ENCODE assay signal across 16 cellular contexts in genomic region chr6:45742591-45742990, GRCh38.
"Had no signal": no experiment of that assay in that cellular context is flagged by ENCODE, and none has a peak within 500 bp of the region (broad histone marks: within the 10 kb centered on the region; RNA-seq: fewer than 3 reads in every experiment).

No MANE protein-coding gene starts in this region.

- DNase-seq: effector memory CD4-positive, alpha-beta T cell; foreskin keratinocyte; immature natural killer cell; left lung; lower lobe of right lung; midbrain; posterior cingulate gyrus; stimulated activated CD4-positive, alpha-beta T cell treated with anti-CD3 and anti-CD28 coated beads, Interleukin-2, amount 100 ng/mL, for 48 hours; stimulated activated naive CD8-positive, alpha-beta T cell treated with anti-CD3 and anti-CD28 coated beads, Interleukin-15, Interleukin-2, amounts not matched to agents 100 U/mL and 50 U/mL, for 24 hours; thyroid gland; upper lobe of left lung had no signal

- ATAC-seq: foreskin keratinocyte; stimulated activated naive CD8-positive, alpha-beta T cell treated with anti-CD3 and anti-CD28 coated beads, Interleukin-15, Interleukin-2, amounts not matched to agents 100 U/mL and 50 U/mL, for 24 hours had no signal

- H3K9me3 ChIP-seq: neutrophil, suprapubic skin, thyroid gland had no signal

- FAIRE-seq: keratinocyte had no signal

- H3K4me2 ChIP-seq: smooth muscle cell had no signal

- H3K36me3 ChIP-seq: left lung, lower lobe of right lung, neutrophil, right atrium auricular region, suprapubic skin, thyroid gland, upper lobe of left lung had no signal

- H3K4me1 ChIP-seq: foreskin keratinocyte, right atrium auricular region had no signal

- H3K27me3 ChIP-seq: foreskin keratinocyte, left lung, neutrophil, right atrium auricular region, suprapubic skin, thyroid gland, upper lobe of left lung had no signal

- H3K4me3 ChIP-seq: left lung, lower lobe of right lung, right atrium auricular region, smooth muscle cell, suprapubic skin, thyroid gland, upper lobe of left lung had no signal

- H3K27ac ChIP-seq: foreskin keratinocyte, lower lobe of right lung, right atrium auricular region, thyroid gland had no signal
